9 cellular contexts compared by ENCODE assay signal in the genomic region with DNA sequence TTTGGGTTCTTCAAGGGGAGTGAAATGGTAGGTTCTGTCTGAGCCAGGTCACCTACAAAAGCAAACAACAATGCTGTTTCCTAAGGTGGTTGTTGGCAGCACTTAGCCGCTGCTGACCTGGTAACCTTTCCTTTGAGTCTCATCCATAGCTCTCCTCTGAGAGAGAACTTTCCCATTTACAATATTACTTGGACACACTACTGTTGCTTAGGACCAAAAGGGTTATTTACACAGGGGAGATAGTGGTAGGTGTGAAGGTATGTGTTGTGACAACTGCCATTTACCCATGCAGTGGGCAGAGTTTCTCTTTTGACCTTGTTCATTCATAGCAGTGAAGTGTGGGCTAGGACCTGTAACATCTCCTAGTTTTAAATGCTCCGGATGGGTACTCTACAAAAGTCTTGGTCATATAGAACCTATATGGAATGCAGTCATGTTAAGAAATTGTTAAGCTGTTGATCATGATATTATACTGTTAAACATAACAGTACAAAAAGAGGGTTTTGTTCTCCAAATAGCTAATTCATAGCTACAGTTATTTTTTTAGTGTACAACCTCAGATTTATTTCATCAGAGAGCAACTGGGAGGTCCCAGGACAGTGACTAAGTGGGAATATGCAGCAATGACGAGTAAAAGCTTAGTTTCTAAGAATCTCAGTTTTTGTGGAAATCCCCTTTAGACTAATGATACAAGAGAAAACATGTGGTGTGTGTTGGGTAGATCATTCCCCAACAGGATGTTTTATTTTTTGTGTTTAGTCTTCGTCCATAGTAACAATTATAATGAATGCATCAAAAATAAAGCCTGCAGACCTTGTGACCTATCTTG.
DNase-seq lines count a peak whose midpoint lies in the region; ATAC-seq and TF ChIP-seq lines count a peak whose summit lies in the region.
"Had no signal": no experiment of that assay in that cellular context is flagged by ENCODE, and none has a peak within 500 bp of the region (broad histone marks: within the 10 kb centered on the region; RNA-seq: fewer than 3 reads in every experiment).

No MANE protein-coding gene starts in this region.

- peak overlapping the region; percentile 0 for H3K4me3 Mint-ChIP-seq in activated CD8-positive, alpha-beta memory T cell treated with anti-CD3 and anti-CD28 coated beads, Interleukin-2, amount 10 ng/mL, durations not matched to agents 7 days and 5 days
- no peak overlapping the region for H3K4me3 Mint-ChIP-seq in T-helper 17 cell

- DNase-seq in activated CD8-positive, alpha-beta memory T cell treated with anti-CD3 and anti-CD28 coated beads, Interleukin-2, amount 10 ng/mL, durations not matched to agents 7 days and 5 days = no peak
- no peak for DNase-seq in activated CD8-positive, alpha-beta memory T cell treated with anti-CD3 and anti-CD28 coated beads for 24 hours
- DNase-seq in T-helper 17 cell (no peak), heart left ventricle (peak in 1 of 5 donors; percentile 37), UCSD-AML1 (lab: John Stamatoyannopoulos, UW; ENCODE audit: unreplicated experiment) (no peak), NOMO-1 treated with DMSO at 0.1 percent for 48 hours (lab: John Stamatoyannopoulos, UW; ENCODE audit: unreplicated experiment) (no peak), NCI-H774 (lab: John Stamatoyannopoulos, UW) (no peak)

- H3K27me3 ChIP-seq in heart left ventricle = no peaks in the 10 kb centered on the region
- no peaks in the 10 kb centered on the region for H3K27me3 ChIP-seq in subcutaneous abdominal adipose tissue (ENCODE audit: control insufficient read depth in 5 of 5, insufficient read depth in 4 of 5, low read length in 5 of 5)
- H3K27me3 ChIP-seq: BLaER1 had no signal

- TF ChIP-seq POLR2A in heart left ventricle (IDR thresholded peaks at IDR 0.05) = no peak

- no peak overlapping the region for H3K4me3 ChIP-seq in heart left ventricle
- no peak overlapping the region for H3K4me3 ChIP-seq in subcutaneous abdominal adipose tissue (ENCODE audit: low read depth in 1 of 5, low read length in 5 of 5)
- H3K4me3 ChIP-seq: BLaER1 had no signal

- CTCF ChIA-PET in activated CD8-positive, alpha-beta memory T cell treated with anti-CD3 and anti-CD28 coated beads, Interleukin-2, amount 10 ng/mL, durations not matched to agents 7 days and 5 days (lab: Charles Lee) = interaction anchor here (0.7 to 0.8 kb wide), 2 partner anchors 252 kb away, joined by 3 to 4 read pairs; no protein-coding TSS in a partner anchor

- intact Hi-C loops in heart left ventricle (cut with DNase I) = no loop called here

- no peak for TF ChIP-seq CTCF in heart left ventricle (IDR thresholded peaks at IDR 0.05)

- H3K36me3 ChIP-seq in heart left ventricle (no peaks in the 10 kb centered on the region), subcutaneous abdominal adipose tissue (ENCODE audit: control insufficient read depth in 5 of 5, insufficient read depth in 5 of 5, low read length in 5 of 5) (no peaks in the 10 kb centered on the region)
- H3K36me3 ChIP-seq: BLaER1 had no signal

- peaks cover 7% of the 10 kb centered on the region for H3K9me3 Mint-ChIP-seq in activated CD8-positive, alpha-beta memory T cell treated with anti-CD3 and anti-CD28 coated beads, Interleukin-2, amount 10 ng/mL, durations not matched to agents 7 days and 5 days (ENCODE audit: low read depth)

- H3K27ac ChIP-seq in heart left ventricle = peak overlapping the region; percentile 12 to 79 (median 43)
- peak overlapping the region; percentile 61 for H3K27ac ChIP-seq in subcutaneous abdominal adipose tissue (ENCODE audit: low read depth, low read length)
- H3K27ac ChIP-seq: BLaER1 had no signal

- peaks cover 32% of the 10 kb centered on the region for H3K4me1 Mint-ChIP-seq in activated CD8-positive, alpha-beta memory T cell treated with anti-CD3 and anti-CD28 coated beads, Interleukin-2, amount 10 ng/mL, durations not matched to agents 7 days and 5 days
- peaks cover 8% of the 10 kb centered on the region for H3K4me1 Mint-ChIP-seq in T-helper 17 cell

- H3K4me1 ChIP-seq in heart left ventricle (peaks cover 0 to 53% (median 33%) of the 10 kb centered on the region in 12 donors), subcutaneous abdominal adipose tissue (ENCODE audit: control insufficient read depth in 5 of 5, insufficient read depth in 5 of 5, low read length in 5 of 5) (peaks cover 4 to 24% (median 16%) of the 10 kb centered on the region in 5 donors)
- H3K4me1 ChIP-seq: BLaER1 had no signal

- H3K9me3 ChIP-seq in T-helper 17 cell (ENCODE audit: control insufficient read depth, low read length, poor library complexity, severe bottlenecking) (no peaks in the 10 kb centered on the region), heart left ventricle (no peaks in the 10 kb centered on the region), subcutaneous abdominal adipose tissue (ENCODE audit: control insufficient read depth in 5 of 5, low read length in 5 of 5) (no peaks in the 10 kb centered on the region)

- no peaks in the 10 kb centered on the region for H3K27me3 Mint-ChIP-seq in activated CD8-positive, alpha-beta memory T cell treated with anti-CD3 and anti-CD28 coated beads, Interleukin-2, amount 10 ng/mL, durations not matched to agents 7 days and 5 days
- H3K27me3 Mint-ChIP-seq in T-helper 17 cell = no peaks in the 10 kb centered on the region

- peak overlapping the region in 4 of 5 donors; percentile 12 to 36 (median 16) for H3K9ac ChIP-seq in subcutaneous abdominal adipose tissue (ENCODE audit: low read length in 5 of 5)
- H3K9ac ChIP-seq: BLaER1 had no signal

- H3K36me3 Mint-ChIP-seq in activated CD8-positive, alpha-beta memory T cell treated with anti-CD3 and anti-CD28 coated beads, Interleukin-2, amount 10 ng/mL, durations not matched to agents 7 days and 5 days = peaks cover 15% of the 10 kb centered on the region
- peaks cover 2% of the 10 kb centered on the region for H3K36me3 Mint-ChIP-seq in T-helper 17 cell (ENCODE audit: low read depth)

- WGBS in heart left ventricle, 4 donors = 33 to 48% (median 39%) methylated on average over 4 of the region's 4 CpGs

- ATAC-seq in activated CD8-positive, alpha-beta memory T cell treated with anti-CD3 and anti-CD28 coated beads, Interleukin-2, amount 10 ng/mL, durations not matched to agents 7 days and 5 days = peak; percentile 83
- ATAC-seq in T-helper 17 cell (peak; percentile 65), heart left ventricle (peak; percentile 80 to 91 (median 86))

- H3K27ac Mint-ChIP-seq in activated CD8-positive, alpha-beta memory T cell treated with anti-CD3 and anti-CD28 coated beads, Interleukin-2, amount 10 ng/mL, durations not matched to agents 7 days and 5 days = peak overlapping the region; percentile 69
- H3K27ac Mint-ChIP-seq in T-helper 17 cell = no peak overlapping the region
